25 cellular contexts compared by ENCODE assay signal in genomic region chr4:67054901-67055300, GRCh38.
"Had no signal": no experiment of that assay in that cellular context is flagged by ENCODE, and none has a peak within 500 bp of the region (broad histone marks: within the 10 kb centered on the region; RNA-seq: fewer than 3 reads in every experiment).

No MANE protein-coding gene starts in this region.

- DNase-seq: activated B cell treated with CpG ODN at 0.5 μM for 24 hours; activated CD4-positive, alpha-beta T cell treated with anti-CD3 and anti-CD28 coated beads for 1 hour; activated CD4-positive, alpha-beta T cell treated with anti-CD3 and anti-CD28 coated beads, Interleukin-2, amount 10 ng/mL, durations not matched to agents 24 days and 14 days; activated CD4-positive, alpha-beta T cell treated with anti-CD3 and anti-CD28 coated beads, Interleukin-2, amount 50 U/mL, for 48 hours; activated CD8-positive, alpha-beta memory T cell treated with anti-CD3 and anti-CD28 coated beads, Interleukin-2, amount 10 ng/mL, durations not matched to agents 7 days and 5 days; activated effector memory CD4-positive, alpha-beta T cell treated with anti-CD3 and anti-CD28 coated beads, Interleukin-2, amount 50 U/mL, for 16 hours; activated naive CD4-positive, alpha-beta T cell treated with Interleukin-2 at 50 U/mL for 16 hours; activated naive CD8-positive, alpha-beta T cell treated with anti-CD3 and anti-CD28 coated beads, Interleukin-2, amount 50 U/mL, for 24 hours; activated T-cell treated with anti-CD3 and anti-CD28 coated beads, Interleukin-2, amount 50 U/mL, for 4 hours; anterior cingulate cortex; brain microvascular endothelial cell; Kasumi-1; KBM-7; NCI-H1092; NCI-H1417 treated with DMSO at 0.1 percent for 48 hours; NCI-H1694; NCI-H2029 treated with DMSO at 0.1 percent for 48 hours; NCI-H345; NCI-H510A; NCI-H526 treated with DMSO at 0.1 percent for 48 hours; SIG-M5; T-helper 17 cell; T-helper 9 cell had no signal

- ATAC-seq: activated CD8-positive, alpha-beta memory T cell treated with anti-CD3 and anti-CD28 coated beads, Interleukin-2, amount 10 ng/mL, durations not matched to agents 7 days and 5 days; activated naive CD4-positive, alpha-beta T cell treated with anti-CD3 and anti-CD28 coated beads, Interleukin-2, amount 50 U/mL, for 72 hours; activated naive CD8-positive, alpha-beta T cell treated with anti-CD3 and anti-CD28 coated beads, Interleukin-2, amount 50 U/mL, for 24 hours; activated T-cell treated with anti-CD3 and anti-CD28 coated beads, Interleukin-2, amount 50 U/mL, for 4 hours; T-helper 17 cell had no signal

- H3K27me3 ChIP-seq: brain microvascular endothelial cell, cardiac muscle cell had no signal

- H3K4me3 ChIP-seq: cardiac muscle cell had no signal

- H3K27ac ChIP-seq: brain microvascular endothelial cell, cardiac muscle cell had no signal

- H3K36me3 ChIP-seq: brain microvascular endothelial cell, cardiac muscle cell had no signal
